Comparison of ENCODE assay signal across 6 cellular contexts in genomic region chr17:44069974-44070454, GRCh38. TPM values are rescaled to one million over a fixed set of nuclear protein-coding genes. Genes with fewer than 3 reads are reported as not detected.
DNase-seq lines count a peak whose midpoint lies in the region; ATAC-seq and TF ChIP-seq lines count a peak whose summit lies in the region.

No MANE protein-coding gene starts in this region.

- H3F3A ChIP-seq in GM23338 (replicated peaks; ENCODE audit: low read depth) = peaks cover 21% of the 10 kb centered on the region

- H2AFZ ChIP-seq in GM23338 = no peak overlapping the region; the same call in 1 of the 2 replicates
- H2AFZ ChIP-seq in hepatocyte = peak overlapping the region; percentile 54

- H3K79me2 ChIP-seq in GM23338 (replicated peaks; ENCODE audit: insufficient read depth) (peaks cover 36% of the 10 kb centered on the region), hepatocyte (peaks cover 42% of the 10 kb centered on the region)

- intact Hi-C loops in upper lobe of right lung (cut with DNase I) = no loop called here

- DNase-seq in GM23338 (ENCODE audit: low spot score) (peak; percentile 60), SK-MEL-5 (ENCODE audit: low read depth, low spot score) (peak; percentile 60), hepatocyte (ENCODE audit: low spot score) (no peak), upper lobe of right lung (no peak), H4 (ENCODE audit: low spot score) (no peak)

- H3K27ac ChIP-seq in GM23338 (ENCODE audit: low read depth) (peak overlapping the region; percentile 94), hepatocyte (peak overlapping the region; percentile 89), upper lobe of right lung (peak overlapping the region; percentile 85)

- H3K36me3 ChIP-seq in GM23338 (ENCODE audit: insufficient read depth) (peaks cover 9% of the 10 kb centered on the region; the same call in 1 of the 2 replicates), hepatocyte (replicated peaks; ENCODE audit: insufficient read depth, low read depth) (no peaks in the 10 kb centered on the region), upper lobe of right lung (peaks cover 10% of the 10 kb centered on the region)

- H3K9me3 ChIP-seq in hepatocyte (ENCODE audit: low read depth) (no peaks in the 10 kb centered on the region), upper lobe of right lung (no peaks in the 10 kb centered on the region)

- no peaks in the 10 kb centered on the region; the same call in 2 of the 3 replicates for H3K9me3 Mint-ChIP-seq in GM23338

- WGBS in hepatocyte (ENCODE audit: low lambda C conversion rate, missing lambda C conversion rate) = 14% methylated on average over 7 of the region's 7 CpGs

- H4K20me1 ChIP-seq in GM23338 (replicated peaks; ENCODE audit: insufficient read depth) (peaks cover under 1% of the 10 kb centered on the region; the same call in 1 of the 2 replicates), hepatocyte (ENCODE audit: insufficient read depth, poor library complexity, severe bottlenecking) (peaks cover 5% of the 10 kb centered on the region)

- in situ Hi-C loops in SK-MEL-5 (cut with HindIII; ENCODE audit: low pct_unique_long_range_greater_than_20kb, low sequenced_read_pairs) = no loop called here

- H3K27me3 Mint-ChIP-seq in GM23338 (ENCODE audit: insufficient read depth, low read depth, poor library complexity) = peaks cover 2% of the 10 kb centered on the region

- H3K9me2 ChIP-seq in GM23338 (ENCODE audit: insufficient read depth) = no peaks in the 10 kb centered on the region; the same call in 1 of the 2 replicates
- no peaks in the 10 kb centered on the region for H3K9me2 ChIP-seq in hepatocyte (replicated peaks; ENCODE audit: insufficient read depth)

- peak overlapping the region; percentile 95 for H3K4me3 Mint-ChIP-seq in GM23338

- ATAC-seq in GM23338 = peak; percentile 10
- ATAC-seq in upper lobe of right lung = no peak
- no peak for ATAC-seq in HG02623 (IDR thresholded peaks at IDR 0.05; ENCODE audit: unreplicated experiment)

- H3K4me2 ChIP-seq in GM23338 = peak overlapping the region; percentile 82
- peak overlapping the region; percentile 76 for H3K4me2 ChIP-seq in hepatocyte

- H3K4me1 Mint-ChIP-seq in GM23338 = peaks cover 28% of the 10 kb centered on the region

- H3K4me1 ChIP-seq in GM23338 (ENCODE audit: insufficient read depth) (peaks cover 24% of the 10 kb centered on the region; the same call in 1 of the 2 replicates), hepatocyte (ENCODE audit: insufficient read depth) (peaks cover 30% of the 10 kb centered on the region), upper lobe of right lung (peaks cover 33% of the 10 kb centered on the region)

- H3K4me3 ChIP-seq in GM23338 (peak overlapping the region; percentile 99), hepatocyte (peak overlapping the region; percentile 34), upper lobe of right lung (peak overlapping the region; percentile 76)

- H3K36me3 Mint-ChIP-seq in GM23338 (ENCODE audit: low read depth) = peaks cover 28% of the 10 kb centered on the region

- H3K27me3 ChIP-seq in GM23338 (ENCODE audit: insufficient read depth) (no peaks in the 10 kb centered on the region), hepatocyte (no peaks in the 10 kb centered on the region), upper lobe of right lung (no peaks in the 10 kb centered on the region)

- TF ChIP-seq CTCF in GM23338 (conservative IDR thresholded peaks at IDR 0.05; ENCODE audit: low read depth in 2 of 2) = no peak
- no peak for TF ChIP-seq CTCF in hepatocyte (IDR thresholded peaks at IDR 0.05; ENCODE audit: poor library complexity)
- TF ChIP-seq CTCF in upper lobe of right lung (IDR thresholded peaks at IDR 0.05) = no peak

- peak overlapping the region; percentile 96 for H3K27ac Mint-ChIP-seq in GM23338

TF ChIP-seq in GM23338, 12 proteins besides CTCF, POLR2A, EP300 and RAD21:
- TF ChIP-seq STAT1 (IDR thresholded peaks at IDR 0.05; ENCODE audit: unreplicated experiment) = no peak
- peak; percentile 52; the same call in 1 of the 2 replicates for TF ChIP-seq POLR2AphosphoS5 (IDR thresholded peaks at IDR 0.05; ENCODE audit: low read depth)

RNA-seq across cellular contexts. Expression of gene G6PC3, which starts 0.5 kb away (rescaled TPM):
- 110 and 112 TPM in 2 replicates for total RNA-seq in GM23338 (2014; rRNA removed; shearing (Covaris generic))
- 143 and 154 TPM in 2 replicates for polyA plus RNA-seq in GM23338 (2016; fragmentation: Nextera tagmentation; extraction: Ambion mirVana)
- 81.4 and 84.1 TPM in 2 replicates for total RNA-seq in SK-MEL-5 (2014; rRNA removed; shearing (Covaris generic))
- polyA plus RNA-seq in SK-MEL-5 (2015; cell fraction: cytosol; rRNA removed) = 256 and 299 TPM in 2 replicates
- 70.1 and 97.3 TPM in 2 replicates for polyA plus RNA-seq in SK-MEL-5 (2015; cell fraction: nucleus; rRNA removed)
- total RNA-seq in hepatocyte = 36.1 and 38.8 TPM in 2 replicates
- 132 and 140 TPM in 2 replicates for polyA plus RNA-seq in hepatocyte
- total RNA-seq in upper lobe of right lung = 39.7 TPM
- total RNA-seq in H4 (2014; rRNA removed; shearing (Covaris generic)) = 51.0 and 71.2 TPM in 2 replicates

RNA-seq across cellular contexts. Expression of gene LSM12, which starts 3.5 kb away (rescaled TPM):
- 64.4 and 72.7 TPM in 2 replicates for total RNA-seq in GM23338 (2014; rRNA removed; shearing (Covaris generic))
- polyA plus RNA-seq in GM23338 (2016; fragmentation: Nextera tagmentation; extraction: Ambion mirVana) = 226 and 241 TPM in 2 replicates
- total RNA-seq in SK-MEL-5 (2014; rRNA removed; shearing (Covaris generic)) = 49.2 and 49.8 TPM in 2 replicates
- polyA plus RNA-seq in SK-MEL-5 (2015; cell fraction: cytosol; rRNA removed) = 59.3 and 63.8 TPM in 2 replicates
- 27.6 and 38.3 TPM in 2 replicates for polyA plus RNA-seq in SK-MEL-5 (2015; cell fraction: nucleus; rRNA removed)
- total RNA-seq in hepatocyte = 40.4 and 44.7 TPM in 2 replicates
- polyA plus RNA-seq in hepatocyte = 44.5 and 45.8 TPM in 2 replicates
- total RNA-seq in upper lobe of right lung = 39.8 TPM
- total RNA-seq in H4 (2014; rRNA removed; shearing (Covaris generic)) = 62.2 and 65.0 TPM in 2 replicates

RNA-seq across cellular contexts. Expression of gene HDAC5, which starts 53.4 kb away (rescaled TPM):
- 71.1 and 86.9 TPM in 2 replicates for total RNA-seq in GM23338 (2014; rRNA removed; shearing (Covaris generic))
- polyA plus RNA-seq in GM23338 (2016; fragmentation: Nextera tagmentation; extraction: Ambion mirVana) = 16.9 TPM in 2 replicates
- 30.6 and 33.7 TPM in 2 replicates for total RNA-seq in SK-MEL-5 (2014; rRNA removed; shearing (Covaris generic))
- polyA plus RNA-seq in SK-MEL-5 (2015; cell fraction: cytosol; rRNA removed) = 44.1 and 45.9 TPM in 2 replicates
- polyA plus RNA-seq in SK-MEL-5 (2015; cell fraction: nucleus; rRNA removed) = 21.4 and 24.3 TPM in 2 replicates
- total RNA-seq in hepatocyte = 28.5 and 33.9 TPM in 2 replicates
- 32.3 and 42.7 TPM in 2 replicates for polyA plus RNA-seq in hepatocyte
- total RNA-seq in upper lobe of right lung = 55.3 TPM
- total RNA-seq in H4 (2014; rRNA removed; shearing (Covaris generic)) = 13.7 and 16.8 TPM in 2 replicates

RNA-seq across cellular contexts. Expression of gene TMEM101, which starts 55.3 kb away (rescaled TPM):
- total RNA-seq in GM23338 (2014; rRNA removed; shearing (Covaris generic)) = 31.6 and 38.4 TPM in 2 replicates
- polyA plus RNA-seq in GM23338 (2016; fragmentation: Nextera tagmentation; extraction: Ambion mirVana) (15.9 and 19.7 TPM in 2 replicates), hepatocyte (27.8 and 33.4 TPM in 2 replicates)
- 72.6 and 77.1 TPM in 2 replicates for total RNA-seq in SK-MEL-5 (2014; rRNA removed; shearing (Covaris generic))
- 62.3 and 79.8 TPM in 2 replicates for polyA plus RNA-seq in SK-MEL-5 (2015; cell fraction: cytosol; rRNA removed)
- 35.3 and 37.4 TPM in 2 replicates for polyA plus RNA-seq in SK-MEL-5 (2015; cell fraction: nucleus; rRNA removed)
- total RNA-seq in hepatocyte (41.0 and 43.3 TPM in 2 replicates), upper lobe of right lung (27.4 TPM)
- total RNA-seq in H4 (2014; rRNA removed; shearing (Covaris generic)) = 45.9 and 54.9 TPM in 2 replicates

Comparison
In these comparisons a context has a peak if more than half of its experiments do, and no peak if none do; other contexts are left out.
1. DNase-seq: peak in GM23338 (single experiment) and SK-MEL-5 (single experiment); none in hepatocyte (single experiment), upper lobe of right lung (single experiment) and H4 (single experiment).
2. H3K4me3 ChIP-seq: peak in every context shown above with its lines; median percentile 99 in GM23338; 76 in upper lobe of right lung; 34 in hepatocyte.
3. Peak in every context shown above with its lines, with median percentiles within 50 percentile points of each other: H3K27ac ChIP-seq.